Comparison of ENCODE assay signal across 1 cellular context in the genomic region with DNA sequence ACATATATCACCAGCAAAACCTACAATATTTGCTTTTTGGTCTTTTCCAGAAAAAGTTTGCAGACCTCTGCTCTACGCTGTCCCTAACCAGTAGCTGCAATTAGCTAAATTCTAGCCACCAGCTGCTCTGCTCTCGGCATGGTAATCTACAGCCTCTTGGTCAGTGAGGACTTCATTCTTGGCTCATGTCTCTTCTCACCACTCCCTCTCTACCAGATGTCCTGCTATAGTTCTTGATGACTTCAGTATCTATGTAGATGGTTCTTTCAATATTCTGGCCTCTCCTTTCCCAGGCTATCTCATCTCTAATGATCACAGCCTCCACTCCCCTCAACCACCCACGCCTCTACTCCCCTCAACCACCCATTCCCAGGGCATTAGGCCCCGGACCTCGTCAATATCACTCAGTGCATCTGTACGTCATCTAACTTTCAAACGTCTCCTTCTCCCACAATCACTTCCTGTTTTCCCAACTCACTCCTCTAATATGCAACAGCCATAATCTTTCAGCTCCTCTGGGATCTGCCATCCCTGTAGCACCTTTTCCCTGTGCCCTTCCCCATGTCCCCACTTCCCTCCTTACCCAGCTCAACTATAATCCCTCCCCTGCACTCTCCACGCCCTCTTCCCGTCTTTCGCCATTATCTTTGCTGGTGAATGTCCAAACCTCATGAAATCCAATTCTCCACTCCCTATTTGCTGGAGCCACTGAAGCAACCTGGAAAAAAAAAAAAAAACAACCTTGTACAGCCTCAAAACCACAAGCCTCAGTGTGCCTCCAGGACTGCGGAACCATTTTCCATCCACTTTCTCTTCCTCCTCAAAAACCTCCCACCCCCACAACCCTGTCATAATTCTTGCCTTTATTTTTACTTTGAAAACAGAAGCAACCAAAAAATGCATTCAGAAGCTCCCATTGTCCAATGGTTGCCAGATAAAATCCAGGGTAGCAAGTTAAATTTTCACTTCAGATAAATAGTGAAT.
TF ChIP-seq lines count a peak whose summit lies in the region.

No MANE protein-coding gene starts in this region.

TF ChIP-seq in K562, 482 proteins besides CTCF, POLR2A, EP300 and RAD21 (continued from another document and continues in another):
- TF ChIP-seq, protein P1, sequence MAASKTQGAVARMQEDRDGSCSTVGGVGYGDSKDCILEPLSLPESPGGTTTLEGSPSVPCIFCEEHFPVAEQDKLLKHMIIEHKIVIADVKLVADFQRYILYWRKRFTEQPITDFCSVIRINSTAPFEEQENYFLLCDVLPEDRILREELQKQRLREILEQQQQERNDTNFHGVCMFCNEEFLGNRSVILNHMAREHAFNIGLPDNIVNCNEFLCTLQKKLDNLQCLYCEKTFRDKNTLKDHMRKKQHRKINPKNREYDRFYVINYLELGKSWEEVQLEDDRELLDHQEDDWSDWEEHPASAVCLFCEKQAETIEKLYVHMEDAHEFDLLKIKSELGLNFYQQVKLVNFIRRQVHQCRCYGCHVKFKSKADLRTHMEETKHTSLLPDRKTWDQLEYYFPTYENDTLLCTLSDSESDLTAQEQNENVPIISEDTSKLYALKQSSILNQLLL (CRISPR knock-in tag; IDR thresholded peaks at IDR 0.05; ENCODE audit: borderline replicate concordance): no peak
- no peak for TF ChIP-seq PTRF (tag; IDR thresholded peaks at IDR 0.05)
- TF ChIP-seq, protein P2, sequence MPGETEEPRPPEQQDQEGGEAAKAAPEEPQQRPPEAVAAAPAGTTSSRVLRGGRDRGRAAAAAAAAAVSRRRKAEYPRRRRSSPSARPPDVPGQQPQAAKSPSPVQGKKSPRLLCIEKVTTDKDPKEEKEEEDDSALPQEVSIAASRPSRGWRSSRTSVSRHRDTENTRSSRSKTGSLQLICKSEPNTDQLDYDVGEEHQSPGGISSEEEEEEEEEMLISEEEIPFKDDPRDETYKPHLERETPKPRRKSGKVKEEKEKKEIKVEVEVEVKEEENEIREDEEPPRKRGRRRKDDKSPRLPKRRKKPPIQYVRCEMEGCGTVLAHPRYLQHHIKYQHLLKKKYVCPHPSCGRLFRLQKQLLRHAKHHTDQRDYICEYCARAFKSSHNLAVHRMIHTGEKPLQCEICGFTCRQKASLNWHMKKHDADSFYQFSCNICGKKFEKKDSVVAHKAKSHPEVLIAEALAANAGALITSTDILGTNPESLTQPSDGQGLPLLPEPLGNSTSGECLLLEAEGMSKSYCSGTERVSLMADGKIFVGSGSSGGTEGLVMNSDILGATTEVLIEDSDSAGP (CRISPR knock-in tag; IDR thresholded peaks at IDR 0.05): no peak
- no peak for TF ChIP-seq HDAC2 (IDR thresholded peaks at IDR 0.05)
- TF ChIP-seq SAFB (IDR thresholded peaks at IDR 0.05; ENCODE audit: borderline replicate concordance, low read depth, low read length): no peak
- TF ChIP-seq, protein P3, sequence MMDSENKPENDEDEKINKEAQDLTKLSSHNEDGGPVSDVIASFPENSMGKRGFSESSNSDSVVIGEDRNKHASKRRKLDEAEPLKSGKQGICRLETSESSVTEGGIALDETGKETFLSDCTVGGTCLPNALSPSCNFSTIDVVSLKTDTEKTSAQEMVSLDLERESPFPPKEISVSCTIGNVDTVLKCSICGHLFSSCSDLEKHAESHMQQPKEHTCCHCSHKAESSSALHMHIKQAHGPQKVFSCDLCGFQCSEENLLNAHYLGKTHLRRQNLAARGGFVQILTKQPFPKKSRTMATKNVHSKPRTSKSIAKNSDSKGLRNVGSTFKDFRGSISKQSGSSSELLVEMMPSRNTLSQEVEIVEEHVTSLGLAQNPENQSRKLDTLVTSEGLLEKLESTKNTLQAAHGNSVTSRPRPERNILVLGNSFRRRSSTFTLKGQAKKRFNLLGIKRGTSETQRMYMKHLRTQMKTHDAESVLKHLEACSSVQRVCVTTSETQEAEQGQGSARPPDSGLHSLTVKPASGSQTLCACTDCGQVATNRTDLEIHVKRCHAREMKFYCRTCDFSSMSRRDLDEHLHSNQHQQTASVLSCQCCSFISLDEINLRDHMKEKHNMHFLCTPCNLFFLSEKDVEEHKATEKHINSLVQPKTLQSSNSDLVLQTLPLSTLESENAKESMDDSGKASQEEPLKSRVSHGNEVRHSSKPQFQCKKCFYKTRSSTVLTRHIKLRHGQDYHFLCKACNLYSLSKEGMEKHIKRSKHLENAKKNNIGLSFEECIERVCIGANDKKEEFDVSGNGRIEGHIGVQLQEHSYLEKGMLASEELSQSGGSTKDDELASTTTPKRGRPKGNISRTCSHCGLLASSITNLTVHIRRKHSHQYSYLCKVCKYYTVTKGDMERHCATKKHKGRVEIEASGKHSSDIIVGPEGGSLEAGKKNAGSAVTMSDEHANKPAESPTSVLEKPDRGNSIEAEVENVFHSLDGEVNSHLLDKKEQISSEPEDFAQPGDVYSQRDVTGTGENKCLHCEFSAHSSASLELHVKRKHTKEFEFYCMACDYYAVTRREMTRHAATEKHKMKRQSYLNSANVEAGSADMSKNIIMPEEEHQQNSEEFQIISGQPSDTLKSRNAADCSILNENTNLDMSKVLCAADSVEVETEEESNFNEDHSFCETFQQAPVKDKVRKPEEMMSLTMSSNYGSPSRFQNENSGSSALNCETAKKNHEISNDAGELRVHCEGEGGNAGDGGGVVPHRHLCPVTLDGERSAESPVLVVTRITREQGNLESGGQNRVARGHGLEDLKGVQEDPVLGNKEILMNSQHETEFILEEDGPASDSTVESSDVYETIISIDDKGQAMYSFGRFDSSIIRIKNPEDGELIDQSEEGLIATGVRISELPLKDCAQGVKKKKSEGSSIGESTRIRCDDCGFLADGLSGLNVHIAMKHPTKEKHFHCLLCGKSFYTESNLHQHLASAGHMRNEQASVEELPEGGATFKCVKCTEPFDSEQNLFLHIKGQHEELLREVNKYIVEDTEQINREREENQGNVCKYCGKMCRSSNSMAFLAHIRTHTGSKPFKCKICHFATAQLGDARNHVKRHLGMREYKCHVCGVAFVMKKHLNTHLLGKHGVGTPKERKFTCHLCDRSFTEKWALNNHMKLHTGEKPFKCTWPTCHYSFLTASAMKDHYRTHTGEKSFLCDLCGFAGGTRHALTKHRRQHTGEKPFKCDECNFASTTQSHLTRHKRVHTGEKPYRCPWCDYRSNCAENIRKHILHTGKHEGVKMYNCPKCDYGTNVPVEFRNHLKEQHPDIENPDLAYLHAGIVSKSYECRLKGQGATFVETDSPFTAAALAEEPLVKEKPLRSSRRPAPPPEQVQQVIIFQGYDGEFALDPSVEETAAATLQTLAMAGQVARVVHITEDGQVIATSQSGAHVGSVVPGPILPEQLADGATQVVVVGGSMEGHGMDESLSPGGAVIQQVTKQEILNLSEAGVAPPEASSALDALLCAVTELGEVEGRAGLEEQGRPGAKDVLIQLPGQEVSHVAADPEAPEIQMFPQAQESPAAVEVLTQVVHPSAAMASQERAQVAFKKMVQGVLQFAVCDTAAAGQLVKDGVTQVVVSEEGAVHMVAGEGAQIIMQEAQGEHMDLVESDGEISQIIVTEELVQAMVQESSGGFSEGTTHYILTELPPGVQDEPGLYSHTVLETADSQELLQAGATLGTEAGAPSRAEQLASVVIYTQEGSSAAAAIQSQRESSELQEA (IDR thresholded peaks at IDR 0.05; ENCODE audit: low read depth): no peak
- TF ChIP-seq, protein P4, sequence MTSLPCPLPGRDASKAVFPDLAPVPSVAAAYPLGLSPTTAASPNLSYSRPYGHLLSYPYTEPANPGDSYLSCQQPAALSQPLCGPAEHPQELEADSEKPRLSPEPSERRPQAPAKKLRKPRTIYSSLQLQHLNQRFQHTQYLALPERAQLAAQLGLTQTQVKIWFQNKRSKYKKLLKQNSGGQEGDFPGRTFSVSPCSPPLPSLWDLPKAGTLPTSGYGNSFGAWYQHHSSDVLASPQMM (CRISPR knock-in tag; IDR thresholded peaks at IDR 0.05): no peak
- TF ChIP-seq ZNF79 (CRISPR knock-in tag; IDR thresholded peaks at IDR 0.05; ENCODE audit: low read depth): no peak
- no peak for TF ChIP-seq TCF3 (CRISPR knock-in tag; IDR thresholded peaks at IDR 0.05)
- no peak for TF ChIP-seq ZNF76 (CRISPR knock-in tag; IDR thresholded peaks at IDR 0.05; ENCODE audit: borderline replicate concordance)
- TF ChIP-seq PURB (CRISPR knock-in tag; IDR thresholded peaks at IDR 0.05; ENCODE audit: low read depth): no peak
- TF ChIP-seq, protein P5, sequence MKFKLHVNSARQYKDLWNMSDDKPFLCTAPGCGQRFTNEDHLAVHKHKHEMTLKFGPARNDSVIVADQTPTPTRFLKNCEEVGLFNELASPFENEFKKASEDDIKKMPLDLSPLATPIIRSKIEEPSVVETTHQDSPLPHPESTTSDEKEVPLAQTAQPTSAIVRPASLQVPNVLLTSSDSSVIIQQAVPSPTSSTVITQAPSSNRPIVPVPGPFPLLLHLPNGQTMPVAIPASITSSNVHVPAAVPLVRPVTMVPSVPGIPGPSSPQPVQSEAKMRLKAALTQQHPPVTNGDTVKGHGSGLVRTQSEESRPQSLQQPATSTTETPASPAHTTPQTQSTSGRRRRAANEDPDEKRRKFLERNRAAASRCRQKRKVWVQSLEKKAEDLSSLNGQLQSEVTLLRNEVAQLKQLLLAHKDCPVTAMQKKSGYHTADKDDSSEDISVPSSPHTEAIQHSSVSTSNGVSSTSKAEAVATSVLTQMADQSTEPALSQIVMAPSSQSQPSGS (CRISPR knock-in tag; IDR thresholded peaks at IDR 0.05): no peak
- no peak for TF ChIP-seq SIRT6 (IDR thresholded peaks at IDR 0.05; ENCODE audit: low read depth, low read length)
- TF ChIP-seq, protein P6, sequence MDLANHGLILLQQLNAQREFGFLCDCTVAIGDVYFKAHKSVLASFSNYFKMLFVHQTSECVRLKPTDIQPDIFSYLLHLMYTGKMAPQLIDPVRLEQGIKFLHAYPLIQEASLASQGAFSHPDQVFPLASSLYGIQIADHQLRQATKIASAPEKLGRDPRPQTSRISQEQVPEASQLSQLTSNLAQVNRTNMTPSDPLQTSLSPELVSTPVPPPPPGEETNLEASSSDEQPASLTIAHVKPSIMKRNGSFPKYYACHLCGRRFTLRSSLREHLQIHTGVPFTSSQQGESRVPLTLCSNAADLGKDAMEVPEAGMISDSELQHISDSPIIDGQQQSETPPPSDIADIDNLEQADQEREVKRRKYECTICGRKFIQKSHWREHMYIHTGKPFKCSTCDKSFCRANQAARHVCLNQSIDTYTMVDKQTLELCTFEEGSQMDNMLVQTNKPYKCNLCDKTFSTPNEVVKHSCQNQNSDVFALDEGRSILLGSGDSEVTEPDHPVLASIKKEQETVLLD (IDR thresholded peaks at IDR 0.05): 0 out of 2 replicates have a peak, but pooled peaks have one; percentile 22
- TF ChIP-seq PHF21A (IDR thresholded peaks at IDR 0.05; ENCODE audit: borderline replicate concordance, low read depth): no peak
- TF ChIP-seq, protein P7, sequence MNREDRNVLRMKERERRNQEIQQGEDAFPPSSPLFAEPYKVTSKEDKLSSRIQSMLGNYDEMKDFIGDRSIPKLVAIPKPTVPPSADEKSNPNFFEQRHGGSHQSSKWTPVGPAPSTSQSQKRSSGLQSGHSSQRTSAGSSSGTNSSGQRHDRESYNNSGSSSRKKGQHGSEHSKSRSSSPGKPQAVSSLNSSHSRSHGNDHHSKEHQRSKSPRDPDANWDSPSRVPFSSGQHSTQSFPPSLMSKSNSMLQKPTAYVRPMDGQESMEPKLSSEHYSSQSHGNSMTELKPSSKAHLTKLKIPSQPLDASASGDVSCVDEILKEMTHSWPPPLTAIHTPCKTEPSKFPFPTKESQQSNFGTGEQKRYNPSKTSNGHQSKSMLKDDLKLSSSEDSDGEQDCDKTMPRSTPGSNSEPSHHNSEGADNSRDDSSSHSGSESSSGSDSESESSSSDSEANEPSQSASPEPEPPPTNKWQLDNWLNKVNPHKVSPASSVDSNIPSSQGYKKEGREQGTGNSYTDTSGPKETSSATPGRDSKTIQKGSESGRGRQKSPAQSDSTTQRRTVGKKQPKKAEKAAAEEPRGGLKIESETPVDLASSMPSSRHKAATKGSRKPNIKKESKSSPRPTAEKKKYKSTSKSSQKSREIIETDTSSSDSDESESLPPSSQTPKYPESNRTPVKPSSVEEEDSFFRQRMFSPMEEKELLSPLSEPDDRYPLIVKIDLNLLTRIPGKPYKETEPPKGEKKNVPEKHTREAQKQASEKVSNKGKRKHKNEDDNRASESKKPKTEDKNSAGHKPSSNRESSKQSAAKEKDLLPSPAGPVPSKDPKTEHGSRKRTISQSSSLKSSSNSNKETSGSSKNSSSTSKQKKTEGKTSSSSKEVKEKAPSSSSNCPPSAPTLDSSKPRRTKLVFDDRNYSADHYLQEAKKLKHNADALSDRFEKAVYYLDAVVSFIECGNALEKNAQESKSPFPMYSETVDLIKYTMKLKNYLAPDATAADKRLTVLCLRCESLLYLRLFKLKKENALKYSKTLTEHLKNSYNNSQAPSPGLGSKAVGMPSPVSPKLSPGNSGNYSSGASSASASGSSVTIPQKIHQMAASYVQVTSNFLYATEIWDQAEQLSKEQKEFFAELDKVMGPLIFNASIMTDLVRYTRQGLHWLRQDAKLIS (CRISPR knock-in tag; IDR thresholded peaks at IDR 0.05): no peak
